30 cellular contexts compared by ENCODE assay signal in the genomic region with DNA sequence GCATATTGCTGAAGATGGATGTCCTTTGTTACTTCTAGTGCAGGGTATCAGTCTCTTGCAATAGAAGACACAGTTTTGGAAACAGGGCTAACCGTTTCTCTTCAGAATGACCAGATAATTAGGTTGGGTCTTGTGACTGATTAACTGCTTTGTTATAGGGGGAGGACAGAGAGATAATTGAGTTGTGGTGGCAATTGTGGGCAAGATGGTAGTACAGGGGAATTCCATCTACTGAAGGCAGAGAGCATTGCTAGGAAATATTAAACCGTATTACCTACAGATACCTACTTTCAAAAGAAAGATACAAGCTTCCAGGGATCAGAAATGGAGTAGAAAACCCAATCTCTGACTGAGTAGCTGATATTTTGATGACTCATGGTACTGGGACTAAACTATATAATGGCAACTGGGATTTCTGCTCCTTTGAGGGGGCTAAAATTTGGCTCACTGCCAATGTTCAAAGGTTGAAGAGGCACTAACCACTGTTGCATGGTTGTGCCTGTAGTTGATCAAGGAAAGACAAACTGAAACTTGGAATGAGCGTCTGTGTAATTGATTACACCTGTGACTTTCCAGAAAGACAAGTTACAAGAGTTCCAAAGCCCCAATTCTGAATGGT. TPM values are rescaled to one million over a fixed set of nuclear protein-coding genes. Genes with fewer than 3 reads are reported as not detected.
DNase-seq lines count a peak whose midpoint lies in the region; ATAC-seq and TF ChIP-seq lines count a peak whose summit lies in the region.
"Had no signal": no experiment of that assay in that cellular context is flagged by ENCODE, and none has a peak within 500 bp of the region (broad histone marks: within the 10 kb centered on the region; RNA-seq: fewer than 3 reads in every experiment).

No MANE protein-coding gene starts in this region.

- no peak overlapping the region for H3K9ac ChIP-seq in MM.1S (ENCODE audit: low read length)

- H3K27ac Mint-ChIP-seq in GM23338: no peak overlapping the region
- H3K27ac Mint-ChIP-seq: activated CD4-positive, alpha-beta memory T cell treated with anti-CD3 and anti-CD28 coated beads for 36 hours; activated naive CD4-positive, alpha-beta T cell treated with anti-CD3 and anti-CD28 coated beads, Interleukin-2, amount 50 U/mL, for 24 hours; activated T-helper 17 cell treated with anti-CD3 and anti-CD28 coated beads, Interleukin-2, amount 50 U/mL, for 72 hours; natural killer cell; T-helper 1 cell treated with Interleukin-12 subunit alpha and Interleukin-12 subunit beta and Interleukin-4 antibody, amounts not matched to agents 30 μg/mL and 1 μg/mL, for 36 hours had no signal

- no peaks in the 10 kb centered on the region for H3K9me2 ChIP-seq in GM23338 (ENCODE audit: insufficient read depth)
- no peaks in the 10 kb centered on the region for H3K9me2 ChIP-seq in MM.1S (replicated peaks; ENCODE audit: insufficient read depth, low read length)

- H3K4me1 Mint-ChIP-seq in GM23338: no peaks in the 10 kb centered on the region
- H3K4me1 Mint-ChIP-seq: activated naive CD4-positive, alpha-beta T cell treated with anti-CD3 and anti-CD28 coated beads, Interleukin-2, amount 50 U/mL, for 24 hours; activated T-helper 17 cell treated with anti-CD3 and anti-CD28 coated beads, Interleukin-2, amount 50 U/mL, for 72 hours; natural killer cell had no signal

- TF ChIP-seq CTCF in GM23338 (conservative IDR thresholded peaks at IDR 0.05; ENCODE audit: low read depth in 2 of 2): no peak
- no peak for TF ChIP-seq CTCF in MM.1S (IDR thresholded peaks at IDR 0.05; ENCODE audit: low read length)

- H3K79me2 ChIP-seq in GM23338 (replicated peaks; ENCODE audit: insufficient read depth) (no peaks in the 10 kb centered on the region), MM.1S (ENCODE audit: low read length) (no peaks in the 10 kb centered on the region)

- H3K4me1 ChIP-seq in GM23338 (ENCODE audit: insufficient read depth) (no peaks in the 10 kb centered on the region), MM.1S (ENCODE audit: low read length) (no peaks in the 10 kb centered on the region)
- H3K4me1 ChIP-seq: breast epithelium, heart left ventricle, lower lobe of right lung, stomach, thyroid gland had no signal

- H3K4me2 ChIP-seq in GM23338 (no peak overlapping the region), MM.1S (ENCODE audit: low read depth, low read length) (no peak overlapping the region)

- H3K27ac ChIP-seq in GM23338 (ENCODE audit: low read depth) (no peak overlapping the region), MM.1S (ENCODE audit: low read length) (no peak overlapping the region)
- H3K27ac ChIP-seq: breast epithelium, heart left ventricle, lower lobe of right lung, skin epidermis, stomach, thyroid gland had no signal

- DNase-seq in NCI-H2196 (lab: John Stamatoyannopoulos, UW; ENCODE audit: unreplicated experiment) (peak; percentile 4), NCI-H2196 treated with DMSO at 0.1 percent for 48 hours (lab: John Stamatoyannopoulos, UW; ENCODE audit: unreplicated experiment) (no peak), GM23338 (ENCODE audit: low spot score) (no peak), RPMI7951 (ENCODE audit: low read depth) (peak; percentile 33), renal cortical epithelial cell (ENCODE audit: low read depth) (peak; percentile 13), MM.1S (no peak), anterior cingulate cortex (lab: John Stamatoyannopoulos, UW) (no peak)
- DNase-seq: activated CD4-positive, alpha-beta memory T cell treated with anti-CD3 and anti-CD28 coated beads for 36 hours; activated CD8-positive, alpha-beta memory T cell treated with anti-CD3 and anti-CD28 coated beads, Interleukin-2, amount 50 U/mL, for 48 hours; amygdala; DND-41; heart left ventricle; kidney; lower lobe of right lung; natural killer cell; NCI-H526 treated with DMSO at 0.1 percent for 48 hours; RPMI8226; stomach; thyroid gland had no signal

- peaks cover 19% of the 10 kb centered on the region for H3K9me3 Mint-ChIP-seq in GM23338

- H3K27me3 Mint-ChIP-seq in GM23338 (ENCODE audit: insufficient read depth, low read depth, poor library complexity): peaks cover 4% of the 10 kb centered on the region

- H4K20me1 ChIP-seq in GM23338 (replicated peaks; ENCODE audit: insufficient read depth) (no peaks in the 10 kb centered on the region), MM.1S (ENCODE audit: insufficient read depth, low read length) (no peaks in the 10 kb centered on the region)

- H3K4me3 ChIP-seq in GM23338 (no peak overlapping the region), MM.1S (ENCODE audit: low read length) (no peak overlapping the region)
- H3K4me3 ChIP-seq: breast epithelium, heart left ventricle, lower lobe of right lung, skin epidermis, stomach, thyroid gland had no signal

- no peaks in the 10 kb centered on the region; the same call in 2 of the 3 replicates for H3K36me3 Mint-ChIP-seq in GM23338 (ENCODE audit: low read depth)
- H3K36me3 Mint-ChIP-seq: activated CD4-positive, alpha-beta memory T cell treated with anti-CD3 and anti-CD28 coated beads for 36 hours; natural killer cell had no signal

- H3K9me3 ChIP-seq in MM.1S (replicated peaks; ENCODE audit: insufficient read depth, low read length): no peaks in the 10 kb centered on the region
- H3K9me3 ChIP-seq: thyroid gland had no signal

- H3K27me3 ChIP-seq in GM23338 (ENCODE audit: insufficient read depth): no peaks in the 10 kb centered on the region
- H3K27me3 ChIP-seq in MM.1S (replicated peaks; ENCODE audit: insufficient read depth, low read length): no peaks in the 10 kb centered on the region
- H3K27me3 ChIP-seq: breast epithelium, thyroid gland had no signal

- H3K36me3 ChIP-seq in GM23338 (ENCODE audit: insufficient read depth) (no peaks in the 10 kb centered on the region), MM.1S (replicated peaks; ENCODE audit: insufficient read depth, low read length) (no peaks in the 10 kb centered on the region; the same call in 1 of the 2 replicates)
- H3K36me3 ChIP-seq: breast epithelium, heart left ventricle, lower lobe of right lung, stomach, thyroid gland had no signal

- H3F3A ChIP-seq in GM23338 (replicated peaks; ENCODE audit: low read depth) (no peaks in the 10 kb centered on the region), MM.1S (ENCODE audit: insufficient read depth, low read length) (no peaks in the 10 kb centered on the region)

- H2AFZ ChIP-seq in GM23338 (peak overlapping the region; percentile 38; the same call in 1 of the 2 replicates), MM.1S (ENCODE audit: low read length) (no peak overlapping the region)

- no peak overlapping the region for H3K4me3 Mint-ChIP-seq in GM23338
- H3K4me3 Mint-ChIP-seq: activated CD4-positive, alpha-beta memory T cell treated with anti-CD3 and anti-CD28 coated beads for 36 hours; activated naive CD4-positive, alpha-beta T cell treated with anti-CD3 and anti-CD28 coated beads, Interleukin-2, amount 50 U/mL, for 24 hours; activated T-helper 17 cell treated with anti-CD3 and anti-CD28 coated beads, Interleukin-2, amount 50 U/mL, for 72 hours; natural killer cell; T-helper 1 cell treated with Interleukin-12 subunit alpha and Interleukin-12 subunit beta and Interleukin-4 antibody, amounts not matched to agents 30 μg/mL and 1 μg/mL, for 36 hours had no signal

- ATAC-seq in GM23338 (no peak), GM18498 (IDR thresholded peaks at IDR 0.05; ENCODE audit: unreplicated experiment) (no peak)
- ATAC-seq: activated CD4-positive, CD25-positive, alpha-beta regulatory T cell treated with anti-CD3 and anti-CD28 coated beads, Interleukin-2, amount 50 U/mL, for 24 hours; activated T-helper 17 cell treated with anti-CD3 and anti-CD28 coated beads, Interleukin-2, amount 50 U/mL, for 72 hours; HCT116; heart left ventricle; lower lobe of right lung; natural killer cell had no signal

TF ChIP-seq in GM23338, 12 proteins besides CTCF, POLR2A, EP300 and RAD21 (continues in another document):
- TF ChIP-seq ZNF114 (CRISPR knock-in tag; IDR thresholded peaks at IDR 0.05): no peak

RNA-seq across cellular contexts. Expression of a gene that starts 4.2 kb away (rescaled TPM):
- not detected in 2 replicates for total RNA-seq in GM23338 (2014; rRNA removed; shearing (Covaris generic))
- polyA plus RNA-seq in GM23338 (2016; fragmentation: Nextera tagmentation; extraction: Ambion mirVana): not detected in 2 replicates
- not detected in 2 replicates for total RNA-seq in RPMI7951 (2014; rRNA removed; shearing (Covaris generic))
- total RNA-seq in renal cortical epithelial cell: not detected in 2 replicates
- total RNA-seq: activated CD4-positive, alpha-beta memory T cell treated with anti-CD3 and anti-CD28 coated beads for 36 hours; activated T-helper 17 cell treated with anti-CD3 and anti-CD28 coated beads, Interleukin-2, amount 50 U/mL, for 72 hours; breast epithelium; heart left ventricle; kidney; lower lobe of right lung; mononuclear cell; natural killer cell; osteoblast; stomach; thyroid gland had no signal
- polyA plus RNA-seq: BJ, heart left ventricle, stomach had no signal

RNA-seq across cellular contexts. Expression of a gene that starts 10.5 kb away (rescaled TPM):
- total RNA-seq in GM23338 (2014; rRNA removed; shearing (Covaris generic)): not detected in 2 replicates
- not detected in 2 replicates for polyA plus RNA-seq in GM23338 (2016; fragmentation: Nextera tagmentation; extraction: Ambion mirVana)
- total RNA-seq in RPMI7951 (2014; rRNA removed; shearing (Covaris generic)): not detected in 2 replicates
- total RNA-seq in renal cortical epithelial cell: not detected in 2 replicates
- total RNA-seq: activated CD4-positive, alpha-beta memory T cell treated with anti-CD3 and anti-CD28 coated beads for 36 hours; activated T-helper 17 cell treated with anti-CD3 and anti-CD28 coated beads, Interleukin-2, amount 50 U/mL, for 72 hours; breast epithelium; heart left ventricle; kidney; lower lobe of right lung; mononuclear cell; natural killer cell; osteoblast; stomach; thyroid gland had no signal
- polyA plus RNA-seq: BJ, heart left ventricle, stomach had no signal

RNA-seq across cellular contexts. Expression of a gene that starts 28.2 kb away (rescaled TPM):
- total RNA-seq in GM23338 (2014; rRNA removed; shearing (Covaris generic)): not detected in 2 replicates
- not detected in 2 replicates for polyA plus RNA-seq in GM23338 (2016; fragmentation: Nextera tagmentation; extraction: Ambion mirVana)
- total RNA-seq in RPMI7951 (2014; rRNA removed; shearing (Covaris generic)): not detected in 2 replicates
- not detected in 2 replicates for total RNA-seq in renal cortical epithelial cell
- total RNA-seq: activated CD4-positive, alpha-beta memory T cell treated with anti-CD3 and anti-CD28 coated beads for 36 hours; activated T-helper 17 cell treated with anti-CD3 and anti-CD28 coated beads, Interleukin-2, amount 50 U/mL, for 72 hours; breast epithelium; heart left ventricle; kidney; lower lobe of right lung; mononuclear cell; natural killer cell; osteoblast; stomach; thyroid gland had no signal
- polyA plus RNA-seq: BJ, heart left ventricle, stomach had no signal

Comparison
In these comparisons a context has a peak if more than half of its experiments do, and no peak if none do; other contexts are left out.
1. DNase-seq: peak in NCI-H2196 (single experiment), RPMI7951 (single experiment) and renal cortical epithelial cell (single experiment); none in NCI-H2196 treated with DMSO at 0.1 percent for 48 hours (single experiment), GM23338 (single experiment), MM.1S (single experiment) and anterior cingulate cortex (0 of 58).